In genomic region chr19:3275583-3276340, GRCh38 we compare ENCODE assay signal across 8 cellular contexts. TPM values are rescaled to one million over a fixed set of nuclear protein-coding genes. Genes with fewer than 3 reads are reported as not detected.
A peak's percentile ranks its signal among the peaks of the same experiment; 100 is the strongest.
DNase-seq lines count a peak whose midpoint lies in the region; ATAC-seq, FAIRE-seq and TF ChIP-seq lines count a peak whose summit lies in the region.

No MANE protein-coding gene starts in this region.

- peak overlapping the region; percentile 82 for H3K4me2 ChIP-seq in A549
- H3K4me2 ChIP-seq in mammary epithelial cell (ENCODE audit: insufficient read depth, low read depth, low read length) = peak overlapping the region; percentile 98

- peak overlapping the region; percentile 49; the same call in 1 of the 2 replicates for H3K27ac Mint-ChIP-seq in WTC11

- POLR2A ChIA-PET in A549 (lab: Yijun Ruan, JAX) (interaction anchor here (1.6 to 2.4 kb wide), 2 partner anchors 9 to 325 kb away, joined by 5 to 17 read pairs; no protein-coding TSS in a partner anchor), WTC11 (lab: Charles Lee) (interaction anchor here (0.6 to 2.5 kb wide), 4 partner anchors 9 to 240 kb away, joined by 3 to 21 read pairs (median 3); no protein-coding TSS in a partner anchor)

- DNase-seq in A549 (ENCODE audit: low read depth in 1 of 2, low spot score in 1 of 2) (peak; percentile 84 to 94), GM19240 (ENCODE audit: insufficient read length, low spot score) (peak; percentile 83), NCI-H2171 treated with DMSO at 0.1 percent for 48 hours (lab: John Stamatoyannopoulos, UW) (peak; percentile 95), WTC11 (ENCODE audit: low spot score) (peak; percentile 98), mammary epithelial cell (peak; percentile 83), islet precursor cell (peak; percentile 81)
- peak; percentile 95 for DNase-seq in stimulated activated CD4-positive, alpha-beta T cell treated with anti-CD3 and anti-CD28 coated beads, Interleukin-1b, Interleukin-23, amount 100 ng/mL, for 48 hours

- H3K9ac ChIP-seq in mammary epithelial cell (ENCODE audit: insufficient read depth, low read length) = no peak overlapping the region

- no peak for TF ChIP-seq EP300 in A549 (IDR thresholded peaks at IDR 0.05)

- TF ChIP-seq RAD21 in A549 (conservative IDR thresholded peaks at IDR 0.05 in 1 of 2, IDR thresholded peaks at IDR 0.05 in 1 of 2) = peak; percentile 25 to 39; a peak in 3 of 5 replicates

- TF ChIP-seq POLR2A in A549 (IDR thresholded peaks at IDR 0.05; ENCODE audit: low read length) = no peak; the same call in 1 of the 2 replicates

- H3K9me3 ChIP-seq in A549 (peaks cover 6% of the 10 kb centered on the region; the same call in 2 of the 3 replicates), mammary epithelial cell (replicated peaks; ENCODE audit: insufficient read depth, low read length) (peaks cover 3% of the 10 kb centered on the region)

- peak overlapping the region; percentile 71 to 92 for H3K27ac ChIP-seq in A549
- no peak overlapping the region for H3K27ac ChIP-seq in mammary epithelial cell (ENCODE audit: insufficient read depth, low read depth, low read length)

- peaks cover 8% of the 10 kb centered on the region; the same call in 1 of the 3 replicates for H3K4me1 ChIP-seq in A549
- H3K4me1 ChIP-seq in mammary epithelial cell (ENCODE audit: insufficient read depth, low read length) = peaks cover 9% of the 10 kb centered on the region

- no peak for FAIRE-seq in A549 (lab: Jason Lieb, UNC)

- dilution Hi-C loops in mammary epithelial cell (cut with HindIII; ENCODE audit: low sequenced_read_pairs) = loop anchor here (10.0 kb wide), 1 partner anchor 541 kb away; no protein-coding TSS in a partner anchor

- intact Hi-C loops in mammary epithelial cell (cut with micrococcal nuclease) = loop anchor here (5.0 kb wide), 1 partner anchor 388 kb away; no protein-coding TSS in a partner anchor

- H3K27me3 ChIP-seq in mammary epithelial cell (ENCODE audit: insufficient read depth, low read length) = no peaks in the 10 kb centered on the region

- H3K36me3 ChIP-seq in mammary epithelial cell (ENCODE audit: insufficient read depth, low read length) = no peaks in the 10 kb centered on the region

- 0% methylated on average over 7 of the region's 45 CpGs for WGBS in A549 (ENCODE audit: missing lambda C conversion rate)
- 0% methylated on average over 1 of the region's 45 CpGs for WGBS in mammary epithelial cell (ENCODE audit: low coverage, missing lambda C conversion rate)

- in situ Hi-C loops in mammary epithelial cell (cut with MboI; ENCODE audit: low sequenced_read_pairs in 2 of 2) = no loop called here

- H3K27me3 Mint-ChIP-seq in WTC11 (ENCODE audit: low read depth) = peaks cover 33% of the 10 kb centered on the region

- no peaks in the 10 kb centered on the region for H4K20me1 ChIP-seq in mammary epithelial cell (ENCODE audit: insufficient read depth, low read length)

- H3K79me2 ChIP-seq in mammary epithelial cell (ENCODE audit: insufficient read depth, low read length) = no peaks in the 10 kb centered on the region

- peak overlapping the region; percentile 83 for H3K4me3 Mint-ChIP-seq in WTC11

- BruUV-seq in mammary epithelial cell (replicated peaks; lab: Mats Ljungman, UMichigan) = no TSS peak

- H3K9me3 Mint-ChIP-seq in WTC11 = peaks cover 4% of the 10 kb centered on the region; the same call in 1 of the 2 replicates

- ATAC-seq in A549 (peak; percentile 70 to 85), WTC11 (peak; percentile 78), HG02870 (IDR thresholded peaks at IDR 0.05; ENCODE audit: unreplicated experiment) (no peak)

- no peaks in the 10 kb centered on the region for H3K36me3 Mint-ChIP-seq in WTC11

- TF ChIP-seq CTCF in A549 (IDR thresholded peaks at IDR 0.05) (peak; percentile 80), WTC11 (IDR thresholded peaks at IDR 0.05) (peak; percentile 76; the same call in 1 of the 2 replicates), mammary epithelial cell (conservative IDR thresholded peaks at IDR 0.05 in 1 of 2, IDR thresholded peaks at IDR 0.05 in 1 of 2; ENCODE audit: extremely low read depth in 1 of 2, insufficient read depth in 1 of 2, low read depth in 1 of 2, low read length in 2 of 2) (no peak)

- CTCF ChIA-PET in A549 (lab: Yijun Ruan, JAX) (interaction anchor here (0.8 to 2.7 kb wide), 10 partner anchors 9 to 57 kb away, joined by 3 to 11 read pairs (median 5); no protein-coding TSS in a partner anchor), WTC11 (lab: Charles Lee) (interaction anchor here (0.5 to 2.9 kb wide), 67 partner anchors 9 to 1324 kb away, joined by 3 to 105 read pairs (median 5); partner anchors contain the start of genes CELF5, HMG20B, SMIM44 and TLE5), mammary epithelial cell (lab: Charles Lee; ENCODE audit: low non-redundant PET) (interaction anchor here (0.5 to 0.8 kb wide), 7 partner anchors 9 to 500 kb away, joined by 3 to 47 read pairs (median 7); partner anchors contain the start of gene FZR1)

- H3K4me3 ChIP-seq in A549 (peak overlapping the region; percentile 61), mammary epithelial cell (replicated peaks in 1 of 3; ENCODE audit: insufficient read depth in 1 of 3, low read depth in 2 of 3, low read length in 3 of 3) (peak overlapping the region; percentile 35 to 60 (median 52))

- H2AFZ ChIP-seq in mammary epithelial cell (ENCODE audit: low read depth, low read length) = peak overlapping the region; percentile 95

- H3K4me1 Mint-ChIP-seq in WTC11 = peaks cover 16% of the 10 kb centered on the region

TF ChIP-seq in A549, 52 proteins besides CTCF, POLR2A, EP300 and RAD21:
- TF ChIP-seq BHLHE40 (IDR thresholded peaks at IDR 0.05; ENCODE audit: low read depth, low read length) (no peak), POLR2AphosphoS2 (conservative IDR thresholded peaks at IDR 0.05; ENCODE audit: low read length) (no peak), EHMT2 (IDR thresholded peaks at IDR 0.05; ENCODE audit: low read depth) (no peak), ZFP36 (IDR thresholded peaks at IDR 0.05; ENCODE audit: borderline replicate concordance, partially characterized antibody) (peak; percentile 97), SMC3 (IDR thresholded peaks at IDR 0.05) (peak; percentile 44), GATA3 (IDR thresholded peaks at IDR 0.05; ENCODE audit: borderline replicate concordance) (no peak), JUN (IDR thresholded peaks at IDR 0.05) (0 out of 5 replicates have a peak, but pooled peaks of 1 of the 2 experiments have one; percentile 9)

TF ChIP-seq in WTC11, 78 proteins besides CTCF, POLR2A, EP300 and RAD21:
- TF ChIP-seq, protein P1, sequence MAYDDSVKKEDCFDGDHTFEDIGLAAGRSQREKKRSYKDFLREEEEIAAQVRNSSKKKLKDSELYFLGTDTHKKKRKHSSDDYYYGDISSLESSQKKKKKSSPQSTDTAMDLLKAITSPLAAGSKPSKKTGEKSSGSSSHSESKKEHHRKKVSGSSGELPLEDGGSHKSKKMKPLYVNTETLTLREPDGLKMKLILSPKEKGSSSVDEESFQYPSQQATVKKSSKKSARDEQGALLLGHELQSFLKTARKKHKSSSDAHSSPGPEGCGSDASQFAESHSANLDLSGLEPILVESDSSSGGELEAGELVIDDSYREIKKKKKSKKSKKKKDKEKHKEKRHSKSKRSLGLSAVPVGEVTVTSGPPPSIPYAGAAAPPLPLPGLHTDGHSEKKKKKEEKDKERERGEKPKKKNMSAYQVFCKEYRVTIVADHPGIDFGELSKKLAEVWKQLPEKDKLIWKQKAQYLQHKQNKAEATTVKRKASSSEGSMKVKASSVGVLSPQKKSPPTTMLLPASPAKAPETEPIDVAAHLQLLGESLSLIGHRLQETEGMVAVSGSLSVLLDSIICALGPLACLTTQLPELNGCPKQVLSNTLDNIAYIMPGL (CRISPR knock-in tag; IDR thresholded peaks at IDR 0.05) = peak; percentile 17
- 0 out of 2 replicates have a peak, but pooled peaks have one; percentile 20 for TF ChIP-seq SMAD3 (CRISPR knock-in tag; IDR thresholded peaks at IDR 0.05; ENCODE audit: borderline replicate concordance)
- TF ChIP-seq TEAD1 (CRISPR knock-in tag; IDR thresholded peaks at IDR 0.05) = peak; percentile 76; the same call in 1 of the 2 replicates
- TF ChIP-seq TEAD4 (CRISPR knock-in tag; IDR thresholded peaks at IDR 0.05) = 0 out of 2 replicates have a peak, but pooled peaks have one; percentile 89
- TF ChIP-seq OVOL2 (CRISPR knock-in tag; IDR thresholded peaks at IDR 0.05; ENCODE audit: borderline replicate concordance) = no peak
- TF ChIP-seq ESRRA (CRISPR knock-in tag; IDR thresholded peaks at IDR 0.05; ENCODE audit: borderline replicate concordance) = no peak

RNA-seq across cellular contexts. Expression of gene CELF5, which starts 51.3 kb away (rescaled TPM):
- polyA plus RNA-seq in A549 (2011; rRNA removed) = 0.31 and 0.42 TPM in 2 replicates
- polyA plus RNA-seq in A549 (2012; cell fraction: cytosol; rRNA removed) = 0.25 and 0.27 TPM in 2 replicates
- polyA plus RNA-seq in A549 (2012; cell fraction: nucleus; rRNA removed) = 0.92 and 0.99 TPM in 2 replicates
- 0.61 to 0.87 TPM (median 0.75 TPM) in 3 replicates for polyA plus RNA-seq in A549 (2017; fragmentation: RNase III; extraction: RNeasy Plus Mini Kit Qiagen cat#74134 plus additional on column Dnase treatment)
- polyA minus RNA-seq in A549 (2011; rRNA and poly(A)+ RNA removed) = 0.08 TPM in 1 of 2 replicates, not detected in the other
- 7.7 to 10.6 TPM (median 9.0 TPM) in 3 replicates for total RNA-seq in WTC11 (2021)
- under 1 TPM; 0.17 to 0.19 TPM for total RNA-seq in mammary epithelial cell
- 0.15 TPM for polyA plus RNA-seq in mammary epithelial cell
- not detected for polyA minus RNA-seq in mammary epithelial cell

Comparison
In these comparisons a context has a peak if more than half of its experiments do, and no peak if none do; other contexts are left out.
1. CTCF ChIP-seq: peak in A549 (single experiment) and WTC11 (single experiment); none in mammary epithelial cell (0 of 2).
2. Peak in every context shown above with its lines, with median percentiles within 50 percentile points of each other: DNase-seq.